In genomic region chr19:38618590-38619360, GRCh38 we compare ENCODE assay signal across 1 cellular context.
TF ChIP-seq lines count a peak whose summit lies in the region.

Gene EIF3K (plus strand): TSS chr19:38619188. CDS start chr19:38619269, 81 bp downstream.

TF ChIP-seq in H1, 55 proteins besides CTCF, POLR2A, EP300 and RAD21 (continued from another document):
- no peak for TF ChIP-seq MAFK (IDR thresholded peaks at IDR 0.05; ENCODE audit: low read depth, low read length)
- TF ChIP-seq GTF2F1 (IDR thresholded peaks at IDR 0.05; ENCODE audit: borderline replicate concordance, low read depth, low read length) = no peak
- TF ChIP-seq SAP30 (IDR thresholded peaks at IDR 0.05; ENCODE audit: insufficient read depth, insufficient replicate concordance, low read length) = peak; percentile 96
- TF ChIP-seq JUND (IDR thresholded peaks at IDR 0.05; ENCODE audit: low read length) = 0 out of 2 replicates have a peak, but pooled peaks have one; percentile 2
- peak; percentile 45 for TF ChIP-seq KDM4A (IDR thresholded peaks at IDR 0.05; ENCODE audit: low read depth, low read length, severe bottlenecking)
- TF ChIP-seq FOSL1 (IDR thresholded peaks at IDR 0.05; ENCODE audit: insufficient read depth, low read depth, low read length) = no peak
- TF ChIP-seq CHD2 (IDR thresholded peaks at IDR 0.05; ENCODE audit: low read length) = no peak
- TF ChIP-seq CEBPB (IDR thresholded peaks at IDR 0.05; ENCODE audit: low read depth, low read length) = no peak
- 0 out of 2 replicates have a peak, but pooled peaks have one; percentile 14 for TF ChIP-seq SP1 (IDR thresholded peaks at IDR 0.05; ENCODE audit: low read depth, low read length)
- no peak for TF ChIP-seq CTBP2 (IDR thresholded peaks at IDR 0.05; ENCODE audit: borderline replicate concordance, insufficient read depth, insufficient read length, low read length)
- no peak for TF ChIP-seq ZNF274 (IDR thresholded peaks at IDR 0.05; ENCODE audit: borderline replicate concordance, extremely low read depth, low read length)
- TF ChIP-seq KDM5A (IDR thresholded peaks at IDR 0.05; ENCODE audit: low read length) = no peak; the same call in 1 of the 2 replicates
- peak; percentile 47; the same call in 1 of the 2 replicates for TF ChIP-seq GABPA (IDR thresholded peaks at IDR 0.05; ENCODE audit: borderline replicate concordance, insufficient read depth, low read length)
- TF ChIP-seq EGR1 (IDR thresholded peaks at IDR 0.05; ENCODE audit: borderline replicate concordance, low read depth, low read length) = no peak
- TF ChIP-seq SRF (IDR thresholded peaks at IDR 0.05; ENCODE audit: low read depth, low read length) = no peak
- peak; percentile 30 for TF ChIP-seq TAF7 (optimal IDR thresholded peaks at IDR 0.05; ENCODE audit: borderline replicate concordance, low read depth, low read length)
- no peak for TF ChIP-seq SIX5 (IDR thresholded peaks at IDR 0.05; ENCODE audit: low read depth, low read length)
- TF ChIP-seq POU5F1 (IDR thresholded peaks at IDR 0.05; ENCODE audit: low read depth, low read length) = no peak
- TF ChIP-seq RXRA (IDR thresholded peaks at IDR 0.05; ENCODE audit: insufficient read depth, low read depth, low read length) = no peak
- TF ChIP-seq TEAD4 (IDR thresholded peaks at IDR 0.05; ENCODE audit: low read depth, low read length) = no peak
- TF ChIP-seq CHD1 (IDR thresholded peaks at IDR 0.05; ENCODE audit: low read depth, low read length) = no peak
- peak; percentile 82 for TF ChIP-seq PHF8 (conservative IDR thresholded peaks at IDR 0.05; ENCODE audit: low read depth, low read length)
- TF ChIP-seq SUZ12 (IDR thresholded peaks at IDR 0.05; ENCODE audit: low read length) = no peak
- TF ChIP-seq HDAC6 (IDR thresholded peaks at IDR 0.05; ENCODE audit: low read depth, low read length) = no peak
- TF ChIP-seq SP2 (IDR thresholded peaks at IDR 0.05; ENCODE audit: low read length) = no peak
- no peak for TF ChIP-seq KDM1A (IDR thresholded peaks at IDR 0.05; ENCODE audit: borderline replicate concordance, low read length)
- peak; percentile 95 for TF ChIP-seq NRF1 (IDR thresholded peaks at IDR 0.05; ENCODE audit: low read depth, low read length)
- peak; percentile 42 to 91; a peak in 2 of 4 replicates for TF ChIP-seq SIN3A (conservative IDR thresholded peaks at IDR 0.05 in 1 of 2, IDR thresholded peaks at IDR 0.05 in 1 of 2; ENCODE audit: low read depth in 1 of 2, low read length in 2 of 2)
- no peak; the same call in 1 of the 2 replicates for TF ChIP-seq RBBP5 (IDR thresholded peaks at IDR 0.05; ENCODE audit: borderline replicate concordance, low read depth, low read length)
- no peak for TF ChIP-seq TCF12 (IDR thresholded peaks at IDR 0.05; ENCODE audit: low read depth, low read length)
- peak; percentile 89 for TF ChIP-seq MAX (IDR thresholded peaks at IDR 0.05)
- TF ChIP-seq NANOG (IDR thresholded peaks at IDR 0.05; ENCODE audit: insufficient read depth, low read depth, low read length, poor library complexity, severe bottlenecking) = no peak
- peak; percentile 46; the same call in 1 of the 2 replicates for TF ChIP-seq TBP (IDR thresholded peaks at IDR 0.05; ENCODE audit: low read depth, low read length)
- no peak for TF ChIP-seq RFX5 (IDR thresholded peaks at IDR 0.05; ENCODE audit: borderline replicate concordance, low read depth, low read length)
- peak; percentile 23; the same call in 1 of the 2 replicates for TF ChIP-seq SP4 (IDR thresholded peaks at IDR 0.05; ENCODE audit: low read length)
- no peak for TF ChIP-seq JUN (IDR thresholded peaks at IDR 0.05; ENCODE audit: low read depth, low read length)
- TF ChIP-seq RNF2 (IDR thresholded peaks at IDR 0.05; ENCODE audit: borderline replicate concordance, low read depth, low read length, missing control alignments, poor library complexity, severe bottlenecking) = no peak
- peak in 1 of 2 experiments; percentile 70; a peak in 1 of 4 replicates for TF ChIP-seq HDAC2 (IDR thresholded peaks at IDR 0.05; ENCODE audit: borderline replicate concordance in 1 of 2, low read depth in 2 of 2, low read length in 2 of 2)
- TF ChIP-seq CHD7 (IDR thresholded peaks at IDR 0.05; ENCODE audit: insufficient replicate concordance, low read length) = no peak
- TF ChIP-seq CREB1 (IDR thresholded peaks at IDR 0.05) = peak; percentile 84
- TF ChIP-seq YY1 (IDR thresholded peaks at IDR 0.05; ENCODE audit: low read depth, low read length) = no peak
- TF ChIP-seq ATF2 (IDR thresholded peaks at IDR 0.05; ENCODE audit: low read length) = no peak
- peak; percentile 94 for TF ChIP-seq ATF3 (IDR thresholded peaks at IDR 0.05; ENCODE audit: insufficient read depth, low read depth, low read length)
- no peak for TF ChIP-seq CBX8 (IDR thresholded peaks at IDR 0.05; ENCODE audit: borderline replicate concordance, low read depth, low read length)
- TF ChIP-seq USF2 (IDR thresholded peaks at IDR 0.05; ENCODE audit: low read length) = peak; percentile 95
- TF ChIP-seq ASH2L (IDR thresholded peaks at IDR 0.05; ENCODE audit: low read length) = peak; percentile 56
- TF ChIP-seq TAF1 (IDR thresholded peaks at IDR 0.05; ENCODE audit: low read depth, low read length) = peak; percentile 75
- no peak for TF ChIP-seq BRCA1 (IDR thresholded peaks at IDR 0.05; ENCODE audit: low read depth, low read length)
- TF ChIP-seq POLR2AphosphoS5 (IDR thresholded peaks at IDR 0.05; ENCODE audit: low read depth, low read length) = peak; percentile 73
- TF ChIP-seq EZH2 (IDR thresholded peaks at IDR 0.05; ENCODE audit: low read depth, low read length, severe bottlenecking) = no peak
- peak; percentile 40; the same call in 1 of the 2 replicates for TF ChIP-seq E2F6 (IDR thresholded peaks at IDR 0.05)
